ENCODE assay signal across 8 cellular contexts in the genomic region with DNA sequence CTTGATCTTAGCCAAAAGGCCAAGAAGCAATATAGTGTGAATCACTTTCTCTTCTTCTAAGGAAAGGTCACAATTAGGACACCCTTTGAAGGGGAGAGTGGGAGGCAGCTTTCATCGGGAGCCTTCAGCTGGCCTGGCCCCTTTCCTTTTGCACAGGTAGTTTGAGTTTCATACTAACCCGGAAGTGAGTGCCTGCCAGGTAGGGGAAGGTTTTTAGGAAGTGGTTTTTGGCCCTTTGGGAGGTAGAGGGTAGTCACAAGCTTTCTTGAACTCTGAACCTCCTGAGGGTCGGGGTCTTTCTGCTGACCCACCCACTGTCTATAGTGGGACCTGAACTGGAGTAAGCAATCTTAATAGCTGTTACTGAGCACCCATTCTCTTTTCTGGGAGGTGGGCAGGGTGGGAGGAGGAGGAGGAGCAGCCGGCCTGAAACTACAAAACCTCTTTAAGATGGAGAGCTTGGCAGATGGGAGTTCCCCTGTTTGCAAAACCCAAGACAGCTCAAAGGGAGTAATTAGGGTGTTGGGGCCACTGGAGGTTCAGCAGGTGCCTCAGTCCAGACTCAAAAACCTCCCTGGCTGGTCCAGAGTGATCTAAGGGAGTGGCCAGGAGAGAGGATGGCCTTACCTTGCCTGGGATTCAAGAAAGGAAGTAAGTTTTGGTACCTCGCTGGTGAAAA. TPM values are rescaled to one million over a fixed set of nuclear protein-coding genes. Genes with fewer than 3 reads are reported as not detected.
A peak's percentile ranks its signal among the peaks of the same experiment; 100 is the strongest.
DNase-seq lines count a peak whose midpoint lies in the region; ATAC-seq and TF ChIP-seq lines count a peak whose summit lies in the region.

No MANE protein-coding gene starts in this region.

- in situ Hi-C loops in GM13977 (cut with MboI; ENCODE audit: low pct_unique_long_range_greater_than_20kb, low sequenced_read_pairs, unreplicated experiment) = no loop called here

- H3K9me3 Mint-ChIP-seq in naive thymus-derived CD4-positive, alpha-beta T cell = no peaks in the 10 kb centered on the region

- ATAC-seq in GM18858 (IDR thresholded peaks at IDR 0.05; ENCODE audit: unreplicated experiment) (peak; percentile 48), HG02571 (IDR thresholded peaks at IDR 0.05; ENCODE audit: unreplicated experiment) (peak; percentile 41), T-helper 17 cell (peak; percentile 35), HG03571 (IDR thresholded peaks at IDR 0.05; ENCODE audit: unreplicated experiment) (no peak)
- no peak for ATAC-seq in naive thymus-derived CD4-positive, alpha-beta T cell

- H3K4me1 ChIP-seq in naive thymus-derived CD4-positive, alpha-beta T cell (ENCODE audit: control insufficient read depth in 2 of 2, insufficient read depth in 2 of 2, low read length in 2 of 2) = peaks cover 50 to 63% of the 10 kb centered on the region in 2 donors

- H3K36me3 Mint-ChIP-seq in T-helper 17 cell (ENCODE audit: low read depth) = peaks cover 9% of the 10 kb centered on the region
- H3K36me3 Mint-ChIP-seq in naive thymus-derived CD4-positive, alpha-beta T cell = peaks cover 0 to 10% (median 5%) of the 10 kb centered on the region in 5 donors

- DNase-seq in T-helper 17 cell = peak in 1 of 3 donors; percentile 12
- DNase-seq in naive thymus-derived CD4-positive, alpha-beta T cell = peak in 8 of 9 donors; percentile 23 to 41 (median 28)
- no peak for DNase-seq in GM13977 (ENCODE audit: low spot score)
- no peak for DNase-seq in DMS53 treated with DMSO at 0.1 percent for 48 hours (lab: John Stamatoyannopoulos, UW; ENCODE audit: unreplicated experiment)
- DNase-seq in HCEC 1CT = no peak

- intact Hi-C loops in naive thymus-derived CD4-positive, alpha-beta T cell (cut with micrococcal nuclease) = no loop called here

- no peak for TF ChIP-seq CTCF in GM13977 (IDR thresholded peaks at IDR 0.05; ENCODE audit: extremely low read depth, insufficient read depth, missing control alignments)

- POLR2A ChIA-PET in naive thymus-derived CD4-positive, alpha-beta T cell (lab: Charles Lee) = interaction anchor here (1.3 to 1.4 kb wide), 2 partner anchors 12 to 69 kb away, joined by 3 read pairs; no protein-coding TSS in a partner anchor

- peak overlapping the region; percentile 12 for H3K4me3 ChIP-seq in naive thymus-derived CD4-positive, alpha-beta T cell (ENCODE audit: low read length)

- peaks cover 71% of the 10 kb centered on the region for H3K4me1 Mint-ChIP-seq in T-helper 17 cell
- H3K4me1 Mint-ChIP-seq in naive thymus-derived CD4-positive, alpha-beta T cell = peaks cover 57 to 79% (median 67%) of the 10 kb centered on the region in 7 donors

- peak overlapping the region; percentile 57 for H3K27ac ChIP-seq in naive thymus-derived CD4-positive, alpha-beta T cell (ENCODE audit: low read depth, low read length)

- H3K27me3 Mint-ChIP-seq in T-helper 17 cell = no peaks in the 10 kb centered on the region
- no peaks in the 10 kb centered on the region for H3K27me3 Mint-ChIP-seq in naive thymus-derived CD4-positive, alpha-beta T cell

- peak overlapping the region; percentile 97 for H3K27ac Mint-ChIP-seq in T-helper 17 cell
- peak overlapping the region; percentile 61 to 95 (median 80) for H3K27ac Mint-ChIP-seq in naive thymus-derived CD4-positive, alpha-beta T cell

- no peaks in the 10 kb centered on the region for H3K27me3 ChIP-seq in naive thymus-derived CD4-positive, alpha-beta T cell (ENCODE audit: control insufficient read depth in 2 of 2, insufficient read depth in 2 of 2, low read length in 2 of 2)

- H3K36me3 ChIP-seq in naive thymus-derived CD4-positive, alpha-beta T cell (ENCODE audit: control insufficient read depth in 2 of 3, insufficient read depth in 3 of 3, low read length in 3 of 3) = peaks cover 0 to 4% (median 0%) of the 10 kb centered on the region in 3 experiments

- peak overlapping the region; percentile 73 for H3K4me3 Mint-ChIP-seq in T-helper 17 cell
- H3K4me3 Mint-ChIP-seq in naive thymus-derived CD4-positive, alpha-beta T cell = peak overlapping the region; percentile 54 to 99 (median 64)

- no peaks in the 10 kb centered on the region for H3K9me3 ChIP-seq in T-helper 17 cell (ENCODE audit: control insufficient read depth, low read length, poor library complexity, severe bottlenecking)
- H3K9me3 ChIP-seq in naive thymus-derived CD4-positive, alpha-beta T cell (ENCODE audit: control insufficient read depth in 2 of 3, low read length in 3 of 3) = no peaks in the 10 kb centered on the region

- CTCF ChIA-PET in naive thymus-derived CD4-positive, alpha-beta T cell (lab: Charles Lee) = interaction anchor here (0.6 kb wide), 1 partner anchor 13 kb away, joined by 3 read pairs; no protein-coding TSS in a partner anchor

RNA-seq across cellular contexts. Expression of a gene that starts 6.0 kb away (rescaled TPM):
- 100 to 1,000 TPM; 121 to 125 TPM for total RNA-seq in T-helper 17 cell
- total RNA-seq in naive thymus-derived CD4-positive, alpha-beta T cell = 100 to 1,000 TPM; 127 to 217 (median 176) TPM
- polyA plus RNA-seq in naive thymus-derived CD4-positive, alpha-beta T cell = 10 to 100 TPM; 12.2 to 28.0 TPM

Comparison
In these comparisons a context has a peak if more than half of its experiments do, and no peak if none do; other contexts are left out.
1. ATAC-seq: peak in GM18858 (single experiment), HG02571 (single experiment) and T-helper 17 cell (single experiment); none in naive thymus-derived CD4-positive, alpha-beta T cell (single experiment) and HG03571 (single experiment).
2. DNase-seq: peak in naive thymus-derived CD4-positive, alpha-beta T cell (8 of 9); none in GM13977 (single experiment), DMS53 treated with DMSO at 0.1 percent for 48 hours (single experiment) and HCEC 1CT (single experiment).